Comparison of ENCODE assay signal across 10 cellular contexts in genomic region chr20:49283703-49284625, GRCh38. TPM values are rescaled to one million over a fixed set of nuclear protein-coding genes. Genes with fewer than 3 reads are reported as not detected.
DNase-seq lines count a peak whose midpoint lies in the region; FAIRE-seq lines count a peak whose summit lies in the region.
"Had no signal": no experiment of that assay in that cellular context is flagged by ENCODE, and none has a peak within 500 bp of the region (broad histone marks: within the 10 kb centered on the region; RNA-seq: fewer than 3 reads in every experiment).

No MANE protein-coding gene starts in this region.

- H3K27me3 ChIP-seq in CD8-positive, alpha-beta memory T cell (ENCODE audit: insufficient read depth, low read length, poor library complexity, severe bottlenecking), result no peaks in the 10 kb centered on the region
- no peaks in the 10 kb centered on the region for H3K27me3 ChIP-seq in small intestine (ENCODE audit: control insufficient read depth in 2 of 2, insufficient read depth in 2 of 2, low read length in 2 of 2)

- POLR2A ChIA-PET in CD8-positive, alpha-beta memory T cell (lab: Charles Lee), result interaction anchor here (0.7 to 1.7 kb wide), 3 partner anchors 10 to 570 kb away, joined by 3 to 4 read pairs (median 4); no protein-coding TSS in a partner anchor

- peaks cover 49% of the 10 kb centered on the region for H3K4me1 ChIP-seq in CD8-positive, alpha-beta memory T cell (ENCODE audit: insufficient read depth, low read length)
- peaks cover 0 to 12% of the 10 kb centered on the region in 2 donors for H3K4me1 ChIP-seq in small intestine (ENCODE audit: control insufficient read depth in 2 of 2, insufficient read depth in 1 of 2, low read depth in 1 of 2, low read length in 1 of 2)

- FAIRE-seq in small intestine (lab: Jason Lieb, UNC), result no peak

- 87 to 92% (median 88%) methylated on average over 3 of the region's 3 CpGs for WGBS in small intestine, 3 donors

- peaks cover 83 to 99% (median 99%) of the 10 kb centered on the region in 3 donors for H3K36me3 Mint-ChIP-seq in CD8-positive, alpha-beta memory T cell
- H3K36me3 Mint-ChIP-seq in activated T-helper 2 cell treated with anti-CD3 and anti-CD28 coated beads, Interferon-gamma antibody, Interleukin-2, Interleukin-4, amounts not matched to agents 10 μg/mL and 5 μg/mL and 100 μg/mL, durations not matched to agents 14 hours and 24 hours and 36 hours (ENCODE audit: low read depth), result peaks cover 100% of the 10 kb centered on the region

- peak overlapping the region; percentile 43 to 98 (median 92) for H3K4me3 Mint-ChIP-seq in CD8-positive, alpha-beta memory T cell
- peak overlapping the region; percentile 94 for H3K4me3 Mint-ChIP-seq in activated T-helper 2 cell treated with anti-CD3 and anti-CD28 coated beads, Interferon-gamma antibody, Interleukin-2, Interleukin-4, amounts not matched to agents 10 μg/mL and 5 μg/mL and 100 μg/mL, durations not matched to agents 14 hours and 24 hours and 36 hours (ENCODE audit: low read depth)

- H3K27ac ChIP-seq in CD8-positive, alpha-beta memory T cell (ENCODE audit: low read depth, low read length), result peak overlapping the region; percentile 32
- peak overlapping the region in 1 of 2 donors; percentile 27 for H3K27ac ChIP-seq in small intestine (ENCODE audit: low read depth in 1 of 2, low read length in 1 of 2)

- no peak for DNase-seq in CD8-positive, alpha-beta memory T cell
- DNase-seq in HT-29 (ENCODE audit: low spot score) (peak; percentile 59), mesenteric fat pad (ENCODE audit: low spot score) (peak; percentile 37), small intestine (no peak), hypothalamus (lab: John Stamatoyannopoulos, UW) (no peak), dedifferentiated amniotic fluid mesenchymal stem cell (ENCODE audit: extremely low spot score) (no peak), amniotic stem cell (lab: John Stamatoyannopoulos, UW) (no peak)
- no peak for DNase-seq in activated T-helper 2 cell treated with anti-CD3 and anti-CD28 coated beads, Interferon-gamma antibody, Interleukin-2, Interleukin-4, amounts not matched to agents 10 μg/mL and 5 μg/mL and 100 μg/mL, durations not matched to agents 14 hours and 24 hours and 36 hours (ENCODE audit: low spot score)
- DNase-seq: activated CD4-positive, alpha-beta T cell treated with anti-CD3 and anti-CD28 coated beads for 4 hours; NCI-H2107 had no signal

- peaks cover 0 to 9% of the 10 kb centered on the region in 2 donors for H3K27me3 Mint-ChIP-seq in CD8-positive, alpha-beta memory T cell
- H3K27me3 Mint-ChIP-seq in activated T-helper 2 cell treated with anti-CD3 and anti-CD28 coated beads, Interferon-gamma antibody, Interleukin-2, Interleukin-4, amounts not matched to agents 10 μg/mL and 5 μg/mL and 100 μg/mL, durations not matched to agents 14 hours and 24 hours and 36 hours (ENCODE audit: low read depth), result no peaks in the 10 kb centered on the region

- peak overlapping the region; percentile 74 to 94 (median 89) for H3K27ac Mint-ChIP-seq in CD8-positive, alpha-beta memory T cell
- H3K27ac Mint-ChIP-seq in activated T-helper 2 cell treated with anti-CD3 and anti-CD28 coated beads, Interferon-gamma antibody, Interleukin-2, Interleukin-4, amounts not matched to agents 10 μg/mL and 5 μg/mL and 100 μg/mL, durations not matched to agents 14 hours and 24 hours and 36 hours, result peak overlapping the region; percentile 70

- H3K36me3 ChIP-seq in CD8-positive, alpha-beta memory T cell (ENCODE audit: insufficient read depth, low read length), result peaks cover 94% of the 10 kb centered on the region
- H3K36me3 ChIP-seq in small intestine (ENCODE audit: control insufficient read depth in 2 of 2, insufficient read depth in 2 of 2, low read length in 2 of 2), result peaks cover 51 to 75% of the 10 kb centered on the region in 2 donors

- H3K9me3 Mint-ChIP-seq in CD8-positive, alpha-beta memory T cell, result peaks cover 63 to 97% (median 96%) of the 10 kb centered on the region in 5 donors
- H3K9me3 Mint-ChIP-seq in activated T-helper 2 cell treated with anti-CD3 and anti-CD28 coated beads, Interferon-gamma antibody, Interleukin-2, Interleukin-4, amounts not matched to agents 10 μg/mL and 5 μg/mL and 100 μg/mL, durations not matched to agents 14 hours and 24 hours and 36 hours, result peaks cover 74% of the 10 kb centered on the region

- CTCF ChIA-PET in CD8-positive, alpha-beta memory T cell (lab: Charles Lee), result interaction anchor here (1.4 kb wide), 1 partner anchor 39 kb away, joined by 4 read pairs; no protein-coding TSS in a partner anchor

- H3K4me1 Mint-ChIP-seq in CD8-positive, alpha-beta memory T cell, result peaks cover 66 to 93% (median 79%) of the 10 kb centered on the region in 3 donors
- H3K4me1 Mint-ChIP-seq in activated T-helper 2 cell treated with anti-CD3 and anti-CD28 coated beads, Interferon-gamma antibody, Interleukin-2, Interleukin-4, amounts not matched to agents 10 μg/mL and 5 μg/mL and 100 μg/mL, durations not matched to agents 14 hours and 24 hours and 36 hours (ENCODE audit: low read depth), result peaks cover 72% of the 10 kb centered on the region

- intact Hi-C loops in activated T-helper 2 cell treated with anti-CD3 and anti-CD28 coated beads, Interferon-gamma antibody, Interleukin-2, Interleukin-4, amounts not matched to agents 10 μg/mL and 5 μg/mL and 100 μg/mL, durations not matched to agents 14 hours and 24 hours and 36 hours (cut with micrococcal nuclease), result no loop called here

- peaks cover 75% of the 10 kb centered on the region for H3K9me3 ChIP-seq in CD8-positive, alpha-beta memory T cell (ENCODE audit: low read length)
- H3K9me3 ChIP-seq in small intestine (ENCODE audit: control insufficient read depth, low read depth), result peaks cover 1% of the 10 kb centered on the region

- peak overlapping the region; percentile 11 for H3K4me3 ChIP-seq in CD8-positive, alpha-beta memory T cell (ENCODE audit: low read length)
- no peak overlapping the region for H3K4me3 ChIP-seq in small intestine (ENCODE audit: low read depth in 1 of 2, low read length in 2 of 2)

RNA-seq across cellular contexts. Expression of gene ZNFX1, which starts 6.1 kb away (rescaled TPM):
- total RNA-seq in CD8-positive, alpha-beta memory T cell, result 10 to 100 TPM; 55.7 to 58.9 TPM
- 75.9 TPM for polyA plus RNA-seq in CD8-positive, alpha-beta memory T cell
- 26.3 and 30.5 TPM in 2 replicates for total RNA-seq in HT-29 (2014; rRNA removed; shearing (Covaris generic))
- 49.3 and 51.0 TPM in 2 replicates for total RNA-seq in activated T-helper 2 cell treated with anti-CD3 and anti-CD28 coated beads, Interferon-gamma antibody, Interleukin-2, Interleukin-4, amounts not matched to agents 10 μg/mL and 5 μg/mL and 100 μg/mL, durations not matched to agents 14 hours and 24 hours and 36 hours
- 43.4 TPM for total RNA-seq in mesenteric fat pad
- 10 to 100 TPM in 2 of 3 donors, 1 to 10 TPM in 1; 9.9 to 13.4 (median 11.9) TPM for polyA plus RNA-seq in small intestine

Comparison
In these comparisons a context has a peak if more than half of its experiments do, and no peak if none do; other contexts are left out.
1. DNase-seq: peak in HT-29 (single experiment) and mesenteric fat pad (single experiment); none in CD8-positive, alpha-beta memory T cell (0 of 5), activated T-helper 2 cell treated with anti-CD3 and anti-CD28 coated beads, Interferon-gamma antibody, Interleukin-2, Interleukin-4, amounts not matched to agents 10 μg/mL and 5 μg/mL and 100 μg/mL, durations not matched to agents 14 hours and 24 hours and 36 hours (single experiment), small intestine (single experiment), hypothalamus (0 of 51), dedifferentiated amniotic fluid mesenchymal stem cell (single experiment) and amniotic stem cell (single experiment).